ENCODE assay signal across 32 cellular contexts in genomic region chr3:69831737-69832136, GRCh38.
"Had no signal": no experiment of that assay in that cellular context is flagged by ENCODE, and none has a peak within 500 bp of the region (broad histone marks: within the 10 kb centered on the region; RNA-seq: fewer than 3 reads in every experiment).

No MANE protein-coding gene starts in this region.

- H3K27me3 Mint-ChIP-seq: activated CD4-positive, alpha-beta memory T cell treated with anti-CD3 and anti-CD28 coated beads for 36 hours; activated CD4-positive, alpha-beta T cell treated with anti-CD3 and anti-CD28 coated beads, Interleukin-2, amount 10 ng/mL, durations not matched to agents 24 days and 14 days; activated CD8-positive, alpha-beta memory T cell treated with anti-CD3 and anti-CD28 coated beads, Interleukin-2, amount 10 ng/mL, durations not matched to agents 7 days and 5 days; activated naive CD4-positive, alpha-beta T cell treated with anti-CD3 and anti-CD28 coated beads, Interleukin-2, amount 50 U/mL, for 24 hours; activated naive CD8-positive, alpha-beta T cell treated with anti-CD3 and anti-CD28 coated beads for 36 hours; activated naive CD8-positive, alpha-beta T cell treated with anti-CD3 and anti-CD28 coated beads, Interleukin-2, amount 50 U/mL, for 24 hours had no signal

- ATAC-seq: activated CD4-positive, alpha-beta T cell treated with anti-CD3 and anti-CD28 coated beads for 36 hours; activated CD8-positive, alpha-beta memory T cell treated with anti-CD3 and anti-CD28 coated beads, Interleukin-2, amount 10 ng/mL, durations not matched to agents 7 days and 5 days; activated CD8-positive, alpha-beta T cell treated with anti-CD3 and anti-CD28 coated beads, Interleukin-2, amount 10 ng/mL, durations not matched to agents 7 days and 5 days; activated naive CD8-positive, alpha-beta T cell treated with anti-CD3 and anti-CD28 coated beads, Interleukin-2, amount 50 U/mL, for 24 hours; body of pancreas; esophagus mucosa; foreskin keratinocyte; gastrocnemius medialis had no signal

- H3K4me1 Mint-ChIP-seq: activated CD4-positive, alpha-beta T cell treated with anti-CD3 and anti-CD28 coated beads for 36 hours; activated CD4-positive, alpha-beta T cell treated with anti-CD3 and anti-CD28 coated beads, Interleukin-2, amount 10 ng/mL, durations not matched to agents 24 days and 14 days; activated CD8-positive, alpha-beta memory T cell treated with anti-CD3 and anti-CD28 coated beads, Interleukin-2, amount 10 ng/mL, durations not matched to agents 7 days and 5 days; activated naive CD4-positive, alpha-beta T cell treated with anti-CD3 and anti-CD28 coated beads, Interleukin-2, amount 50 U/mL, for 24 hours; activated naive CD8-positive, alpha-beta T cell treated with anti-CD3 and anti-CD28 coated beads for 36 hours; activated naive CD8-positive, alpha-beta T cell treated with anti-CD3 and anti-CD28 coated beads, Interleukin-2, amount 50 U/mL, for 24 hours; endodermal cell had no signal

- H3K27ac Mint-ChIP-seq: activated CD4-positive, alpha-beta memory T cell treated with anti-CD3 and anti-CD28 coated beads for 36 hours; activated CD4-positive, alpha-beta T cell treated with anti-CD3 and anti-CD28 coated beads for 36 hours; activated CD4-positive, alpha-beta T cell treated with anti-CD3 and anti-CD28 coated beads, Interleukin-2, amount 10 ng/mL, durations not matched to agents 24 days and 14 days; activated CD8-positive, alpha-beta memory T cell treated with anti-CD3 and anti-CD28 coated beads, Interleukin-2, amount 10 ng/mL, durations not matched to agents 7 days and 5 days; activated CD8-positive, alpha-beta T cell treated with anti-CD3 and anti-CD28 coated beads, Interleukin-2, amount 10 ng/mL, durations not matched to agents 7 days and 5 days; activated naive CD4-positive, alpha-beta T cell treated with anti-CD3 and anti-CD28 coated beads for 36 hours; activated naive CD4-positive, alpha-beta T cell treated with anti-CD3 and anti-CD28 coated beads, Interleukin-2, amount 50 U/mL, for 24 hours; activated naive CD8-positive, alpha-beta T cell treated with anti-CD3 and anti-CD28 coated beads for 36 hours; activated naive CD8-positive, alpha-beta T cell treated with anti-CD3 and anti-CD28 coated beads, Interleukin-2, amount 50 U/mL, for 24 hours; activated T-helper 1 cell treated with anti-CD3 and anti-CD28 coated beads, Interleukin-12 subunit alpha, Interleukin-12 subunit beta, Interleukin-2, Interleukin-4 antibody, amounts not matched to agents 30 ng/mL and 10 ng/mL and 1 ng/mL, durations not matched to agents 14 hours and 24 hours and 36 hours; activated T-helper 2 cell treated with anti-CD3 and anti-CD28 coated beads, Interferon-gamma antibody, Interleukin-2, Interleukin-4, amounts not matched to agents 10 μg/mL and 5 μg/mL and 100 μg/mL, durations not matched to agents 14 hours and 24 hours and 36 hours; endodermal cell had no signal

- H3K36me3 Mint-ChIP-seq: activated CD4-positive, alpha-beta memory T cell treated with anti-CD3 and anti-CD28 coated beads for 36 hours; activated CD8-positive, alpha-beta memory T cell treated with anti-CD3 and anti-CD28 coated beads, Interleukin-2, amount 10 ng/mL, durations not matched to agents 7 days and 5 days; activated naive CD4-positive, alpha-beta T cell treated with anti-CD3 and anti-CD28 coated beads, Interleukin-2, amount 50 U/mL, for 24 hours; activated naive CD8-positive, alpha-beta T cell treated with anti-CD3 and anti-CD28 coated beads for 36 hours had no signal

- DNase-seq: activated CD4-positive, alpha-beta memory T cell treated with anti-CD3 and anti-CD28 coated beads for 36 hours; activated CD4-positive, alpha-beta T cell treated with anti-CD3 and anti-CD28 coated beads for 36 hours; activated CD4-positive, alpha-beta T cell treated with anti-CD3 and anti-CD28 coated beads, Interleukin-2, amount 10 ng/mL, durations not matched to agents 24 days and 14 days; activated CD4-positive, CD25-positive, alpha-beta regulatory T cell; activated CD4-positive, CD25-positive, alpha-beta regulatory T cell treated with anti-CD3 and anti-CD28 coated beads, Interleukin-2, amount 50 U/mL, for 72 hours; activated CD8-positive, alpha-beta memory T cell treated with anti-CD3 and anti-CD28 coated beads, Interleukin-2, amount 10 ng/mL, durations not matched to agents 7 days and 5 days; activated CD8-positive, alpha-beta memory T cell treated with anti-CD3 and anti-CD28 coated beads, Interleukin-2, amount 50 U/mL, for 4 hours; activated CD8-positive, alpha-beta T cell treated with anti-CD3 and anti-CD28 coated beads, Interleukin-2, amount 10 ng/mL, durations not matched to agents 7 days and 5 days; activated effector memory CD4-positive, alpha-beta T cell treated with anti-CD3 and anti-CD28 coated beads, Interleukin-2, amount 50 U/mL, for 16 hours; activated naive CD4-positive, alpha-beta T cell treated with anti-CD3 and anti-CD28 coated beads for 36 hours; activated naive CD8-positive, alpha-beta T cell treated with anti-CD3 and anti-CD28 coated beads for 36 hours; activated naive CD8-positive, alpha-beta T cell treated with anti-CD3 and anti-CD28 coated beads, Interleukin-2, amount 50 U/mL, for 24 hours; activated T-cell treated with anti-CD3 and anti-CD28 coated beads, Interleukin-2, amount 50 U/mL, for 1 hour; activated T-cell treated with anti-CD3 and anti-CD28 coated beads, Interleukin-2, amount 50 U/mL, for 48 hours; adrenal gland; amygdala; aorta; body of pancreas; central memory CD4-positive, alpha-beta T cell; cerebellar nuclear complex; colonic mucosa; dorsolateral prefrontal cortex; effector memory CD4-positive, alpha-beta T cell; endodermal cell; foreskin keratinocyte; gastrocnemius medialis; glutamatergic neuron; T-helper 2 cell had no signal

- H3K4me3 Mint-ChIP-seq: activated CD4-positive, alpha-beta memory T cell treated with anti-CD3 and anti-CD28 coated beads for 36 hours; activated CD4-positive, alpha-beta T cell treated with anti-CD3 and anti-CD28 coated beads for 36 hours; activated CD4-positive, alpha-beta T cell treated with anti-CD3 and anti-CD28 coated beads, Interleukin-2, amount 10 ng/mL, durations not matched to agents 24 days and 14 days; activated CD8-positive, alpha-beta memory T cell treated with anti-CD3 and anti-CD28 coated beads, Interleukin-2, amount 10 ng/mL, durations not matched to agents 7 days and 5 days; activated CD8-positive, alpha-beta T cell treated with anti-CD3 and anti-CD28 coated beads, Interleukin-2, amount 10 ng/mL, durations not matched to agents 7 days and 5 days; activated naive CD4-positive, alpha-beta T cell treated with anti-CD3 and anti-CD28 coated beads for 36 hours; activated naive CD4-positive, alpha-beta T cell treated with anti-CD3 and anti-CD28 coated beads, Interleukin-2, amount 50 U/mL, for 24 hours; activated naive CD8-positive, alpha-beta T cell treated with anti-CD3 and anti-CD28 coated beads for 36 hours; activated naive CD8-positive, alpha-beta T cell treated with anti-CD3 and anti-CD28 coated beads, Interleukin-2, amount 50 U/mL, for 24 hours; activated T-helper 1 cell treated with anti-CD3 and anti-CD28 coated beads, Interleukin-12 subunit alpha, Interleukin-12 subunit beta, Interleukin-2, Interleukin-4 antibody, amounts not matched to agents 30 ng/mL and 10 ng/mL and 1 ng/mL, durations not matched to agents 14 hours and 24 hours and 36 hours; endodermal cell had no signal
